1 cellular context compared by ENCODE assay signal in the genomic region with DNA sequence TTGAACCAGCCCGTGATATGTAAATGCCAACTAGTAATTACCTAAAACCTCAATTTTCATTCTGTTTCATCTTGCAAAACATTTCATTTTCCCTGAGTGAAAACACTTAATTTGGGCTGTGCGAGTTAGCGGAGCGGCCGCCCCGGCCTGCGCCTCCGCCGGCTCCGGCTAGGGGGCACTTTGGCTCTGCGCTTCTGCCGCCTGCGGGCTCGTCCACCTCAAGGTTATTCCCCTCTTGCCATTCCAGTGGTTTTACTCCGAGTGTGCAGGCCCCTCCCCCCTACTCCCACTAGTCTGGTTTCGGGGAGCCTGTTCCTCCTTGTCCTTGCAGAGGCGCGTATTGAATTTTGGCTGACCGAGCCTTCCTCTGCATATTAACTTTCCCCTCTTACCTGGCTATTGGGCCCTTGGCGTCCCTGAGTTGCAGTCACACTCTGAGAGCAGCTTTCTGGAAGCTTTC.
A peak's percentile ranks its signal among the peaks of the same experiment; 100 is the strongest.
TF ChIP-seq lines count a peak whose summit lies in the region.

No MANE protein-coding gene starts in this region.

TF ChIP-seq in WTC11, 78 proteins besides CTCF, POLR2A, EP300 and RAD21 (continued from another document):
- TF ChIP-seq, protein P1, sequence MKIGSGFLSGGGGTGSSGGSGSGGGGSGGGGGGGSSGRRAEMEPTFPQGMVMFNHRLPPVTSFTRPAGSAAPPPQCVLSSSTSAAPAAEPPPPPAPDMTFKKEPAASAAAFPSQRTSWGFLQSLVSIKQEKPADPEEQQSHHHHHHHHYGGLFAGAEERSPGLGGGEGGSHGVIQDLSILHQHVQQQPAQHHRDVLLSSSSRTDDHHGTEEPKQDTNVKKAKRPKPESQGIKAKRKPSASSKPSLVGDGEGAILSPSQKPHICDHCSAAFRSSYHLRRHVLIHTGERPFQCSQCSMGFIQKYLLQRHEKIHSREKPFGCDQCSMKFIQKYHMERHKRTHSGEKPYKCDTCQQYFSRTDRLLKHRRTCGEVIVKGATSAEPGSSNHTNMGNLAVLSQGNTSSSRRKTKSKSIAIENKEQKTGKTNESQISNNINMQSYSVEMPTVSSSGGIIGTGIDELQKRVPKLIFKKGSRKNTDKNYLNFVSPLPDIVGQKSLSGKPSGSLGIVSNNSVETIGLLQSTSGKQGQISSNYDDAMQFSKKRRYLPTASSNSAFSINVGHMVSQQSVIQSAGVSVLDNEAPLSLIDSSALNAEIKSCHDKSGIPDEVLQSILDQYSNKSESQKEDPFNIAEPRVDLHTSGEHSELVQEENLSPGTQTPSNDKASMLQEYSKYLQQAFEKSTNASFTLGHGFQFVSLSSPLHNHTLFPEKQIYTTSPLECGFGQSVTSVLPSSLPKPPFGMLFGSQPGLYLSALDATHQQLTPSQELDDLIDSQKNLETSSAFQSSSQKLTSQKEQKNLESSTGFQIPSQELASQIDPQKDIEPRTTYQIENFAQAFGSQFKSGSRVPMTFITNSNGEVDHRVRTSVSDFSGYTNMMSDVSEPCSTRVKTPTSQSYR (CRISPR knock-in tag; IDR thresholded peaks at IDR 0.05), result no peak
- TF ChIP-seq NFE2L1 (CRISPR knock-in tag; IDR thresholded peaks at IDR 0.05) (no peak), ATF1 (CRISPR knock-in tag; IDR thresholded peaks at IDR 0.05) (no peak), EMX1 (CRISPR knock-in tag; IDR thresholded peaks at IDR 0.05) (no peak), GABPB1 (CRISPR knock-in tag; IDR thresholded peaks at IDR 0.05) (no peak), SOX15 (CRISPR knock-in tag; IDR thresholded peaks at IDR 0.05) (no peak), TEAD1 (CRISPR knock-in tag; IDR thresholded peaks at IDR 0.05) (0 out of 2 replicates have a peak, but pooled peaks have one; percentile 28)
- TF ChIP-seq, protein P2, sequence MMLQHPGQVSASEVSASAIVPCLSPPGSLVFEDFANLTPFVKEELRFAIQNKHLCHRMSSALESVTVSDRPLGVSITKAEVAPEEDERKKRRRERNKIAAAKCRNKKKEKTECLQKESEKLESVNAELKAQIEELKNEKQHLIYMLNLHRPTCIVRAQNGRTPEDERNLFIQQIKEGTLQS (CRISPR knock-in tag; conservative IDR thresholded peaks at IDR 0.05), result no peak
- TF ChIP-seq, protein P3, sequence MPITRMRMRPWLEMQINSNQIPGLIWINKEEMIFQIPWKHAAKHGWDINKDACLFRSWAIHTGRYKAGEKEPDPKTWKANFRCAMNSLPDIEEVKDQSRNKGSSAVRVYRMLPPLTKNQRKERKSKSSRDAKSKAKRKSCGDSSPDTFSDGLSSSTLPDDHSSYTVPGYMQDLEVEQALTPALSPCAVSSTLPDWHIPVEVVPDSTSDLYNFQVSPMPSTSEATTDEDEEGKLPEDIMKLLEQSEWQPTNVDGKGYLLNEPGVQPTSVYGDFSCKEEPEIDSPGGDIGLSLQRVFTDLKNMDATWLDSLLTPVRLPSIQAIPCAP (CRISPR knock-in tag; IDR thresholded peaks at IDR 0.05), result no peak
- TF ChIP-seq, protein P4, sequence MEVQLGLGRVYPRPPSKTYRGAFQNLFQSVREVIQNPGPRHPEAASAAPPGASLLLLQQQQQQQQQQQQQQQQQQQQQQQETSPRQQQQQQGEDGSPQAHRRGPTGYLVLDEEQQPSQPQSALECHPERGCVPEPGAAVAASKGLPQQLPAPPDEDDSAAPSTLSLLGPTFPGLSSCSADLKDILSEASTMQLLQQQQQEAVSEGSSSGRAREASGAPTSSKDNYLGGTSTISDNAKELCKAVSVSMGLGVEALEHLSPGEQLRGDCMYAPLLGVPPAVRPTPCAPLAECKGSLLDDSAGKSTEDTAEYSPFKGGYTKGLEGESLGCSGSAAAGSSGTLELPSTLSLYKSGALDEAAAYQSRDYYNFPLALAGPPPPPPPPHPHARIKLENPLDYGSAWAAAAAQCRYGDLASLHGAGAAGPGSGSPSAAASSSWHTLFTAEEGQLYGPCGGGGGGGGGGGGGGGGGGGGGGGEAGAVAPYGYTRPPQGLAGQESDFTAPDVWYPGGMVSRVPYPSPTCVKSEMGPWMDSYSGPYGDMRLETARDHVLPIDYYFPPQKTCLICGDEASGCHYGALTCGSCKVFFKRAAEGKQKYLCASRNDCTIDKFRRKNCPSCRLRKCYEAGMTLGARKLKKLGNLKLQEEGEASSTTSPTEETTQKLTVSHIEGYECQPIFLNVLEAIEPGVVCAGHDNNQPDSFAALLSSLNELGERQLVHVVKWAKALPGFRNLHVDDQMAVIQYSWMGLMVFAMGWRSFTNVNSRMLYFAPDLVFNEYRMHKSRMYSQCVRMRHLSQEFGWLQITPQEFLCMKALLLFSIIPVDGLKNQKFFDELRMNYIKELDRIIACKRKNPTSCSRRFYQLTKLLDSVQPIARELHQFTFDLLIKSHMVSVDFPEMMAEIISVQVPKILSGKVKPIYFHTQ (CRISPR knock-in tag; IDR thresholded peaks at IDR 0.05), result no peak
- TF ChIP-seq, protein P5, sequence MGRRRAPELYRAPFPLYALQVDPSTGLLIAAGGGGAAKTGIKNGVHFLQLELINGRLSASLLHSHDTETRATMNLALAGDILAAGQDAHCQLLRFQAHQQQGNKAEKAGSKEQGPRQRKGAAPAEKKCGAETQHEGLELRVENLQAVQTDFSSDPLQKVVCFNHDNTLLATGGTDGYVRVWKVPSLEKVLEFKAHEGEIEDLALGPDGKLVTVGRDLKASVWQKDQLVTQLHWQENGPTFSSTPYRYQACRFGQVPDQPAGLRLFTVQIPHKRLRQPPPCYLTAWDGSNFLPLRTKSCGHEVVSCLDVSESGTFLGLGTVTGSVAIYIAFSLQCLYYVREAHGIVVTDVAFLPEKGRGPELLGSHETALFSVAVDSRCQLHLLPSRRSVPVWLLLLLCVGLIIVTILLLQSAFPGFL (CRISPR knock-in tag; IDR thresholded peaks at IDR 0.05; ENCODE audit: borderline replicate concordance), result no peak
